In the genomic region with DNA sequence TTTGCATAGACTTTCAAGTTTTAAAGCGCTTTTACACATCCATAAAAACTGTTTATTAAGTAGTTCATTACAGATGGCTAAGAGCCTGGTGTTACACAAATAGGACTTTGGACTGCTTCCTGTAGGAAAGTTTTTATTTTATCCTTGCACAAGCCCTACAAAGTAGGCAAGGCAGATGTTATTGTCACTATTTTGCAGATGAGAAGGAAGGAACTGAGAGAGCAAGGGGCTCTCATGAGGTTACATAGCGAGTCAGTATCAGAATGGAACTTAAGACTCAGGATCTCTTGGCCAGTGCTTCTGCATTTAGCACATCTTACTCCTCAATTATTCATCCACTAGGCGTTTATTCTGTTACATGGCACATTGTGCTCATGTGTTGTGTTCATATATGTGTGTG, we compare ENCODE assay signal across 23 cellular contexts. TPM values are rescaled to one million over a fixed set of nuclear protein-coding genes. Genes with fewer than 3 reads are reported as not detected.
DNase-seq lines count a peak whose midpoint lies in the region; ATAC-seq and TF ChIP-seq lines count a peak whose summit lies in the region.
"Had no signal": no experiment of that assay in that cellular context is flagged by ENCODE, and none has a peak within 500 bp of the region (broad histone marks: within the 10 kb centered on the region; RNA-seq: fewer than 3 reads in every experiment).

No MANE protein-coding gene starts in this region.

- peaks cover 7 to 8% of the 10 kb centered on the region in 2 donors for H3K4me1 ChIP-seq in muscle layer of duodenum (ENCODE audit: control insufficient read depth in 1 of 2, insufficient read depth in 2 of 2, low read length in 2 of 2)
- H3K4me1 ChIP-seq in osteoblast (ENCODE audit: insufficient read depth, low read length), result peaks cover 8% of the 10 kb centered on the region

- 67 to 73% methylated on average over 3 of the region's 3 CpGs for WGBS in lower leg skin, 2 donors

- H3K27me3 ChIP-seq in muscle layer of duodenum (ENCODE audit: low read depth, low read length), result no peaks in the 10 kb centered on the region
- H3K27me3 ChIP-seq in osteoblast (ENCODE audit: insufficient read depth, low read length), result peaks cover 16% of the 10 kb centered on the region
- H3K27me3 ChIP-seq: esophagus muscularis mucosa, suprapubic skin had no signal

- H3K9me3 ChIP-seq in SK-N-MC (ENCODE audit: low read depth, low read length) (no peaks in the 10 kb centered on the region), muscle layer of duodenum (ENCODE audit: control insufficient read depth in 1 of 2, low read length in 2 of 2) (no peaks in the 10 kb centered on the region), osteoblast (ENCODE audit: low read depth, low read length) (no peaks in the 10 kb centered on the region)
- H3K9me3 ChIP-seq: esophagus muscularis mucosa, HAP-1, suprapubic skin had no signal

- no peak for TF ChIP-seq POLR2A in lower leg skin (IDR thresholded peaks at IDR 0.05)

- no peak overlapping the region for H3K27ac ChIP-seq in SK-N-MC
- H3K27ac ChIP-seq in muscle layer of duodenum (ENCODE audit: low read length), result peak overlapping the region; percentile 25
- H3K27ac ChIP-seq in osteoblast (ENCODE audit: low read depth, low read length), result no peak overlapping the region
- H3K27ac ChIP-seq: esophagus muscularis mucosa, suprapubic skin had no signal

- peaks cover 10% of the 10 kb centered on the region for H4K20me1 ChIP-seq in osteoblast (ENCODE audit: insufficient read depth, low read length)

- H3K4me2 ChIP-seq in osteoblast (ENCODE audit: insufficient read depth, low read length), result no peak overlapping the region

- peak; percentile 23 for ATAC-seq in HG02885 (IDR thresholded peaks at IDR 0.05; ENCODE audit: poor library complexity, unreplicated experiment)
- no peak for ATAC-seq in HG02840 (IDR thresholded peaks at IDR 0.05; ENCODE audit: low FRiP score, unreplicated experiment)
- no peak for ATAC-seq in GM18868 (IDR thresholded peaks at IDR 0.05; ENCODE audit: unreplicated experiment)
- ATAC-seq: naive thymus-derived CD8-positive, alpha-beta T cell had no signal

- H3K36me3 ChIP-seq in SK-N-MC (ENCODE audit: insufficient read depth, low read length) (no peaks in the 10 kb centered on the region), muscle layer of duodenum (ENCODE audit: control insufficient read depth in 1 of 2, insufficient read depth in 2 of 2, low read length in 2 of 2) (no peaks in the 10 kb centered on the region), osteoblast (ENCODE audit: insufficient read depth, low read length) (no peaks in the 10 kb centered on the region)
- H3K36me3 ChIP-seq: esophagus muscularis mucosa, HAP-1, suprapubic skin had no signal

- DNase-seq in SK-N-MC (ENCODE audit: low read depth, low spot score) (no peak), osteoblast (ENCODE audit: insufficient read length, low spot score, missing footprints) (no peak), lower leg skin (ENCODE audit: low spot score in 2 of 2) (no peak)
- DNase-seq: activated CD4-positive, alpha-beta T cell treated with anti-CD3 and anti-CD28 coated beads, Interleukin-2, amount 10 ng/mL, durations not matched to agents 7 days and 5 days; activated CD8-positive, alpha-beta memory T cell treated with anti-CD3 and anti-CD28 coated beads, Interleukin-2, amount 50 U/mL, for 48 hours; activated gamma-delta T cell treated with Interleukin-2 at 50 U/mL for 16 hours; anterior cingulate cortex; effector CD4-positive, alpha-beta T cell; GDM1; head of caudate nucleus; immature natural killer cell; naive thymus-derived CD8-positive, alpha-beta T cell; NCI-H1436; NCI-H774; stimulated activated CD4-positive, alpha-beta T cell treated with anti-CD3 and anti-CD28 coated beads, Interleukin-4, amount 100 ng/mL, for 24 hours had no signal

- intact Hi-C loops in lower leg skin (cut with DNase I; ENCODE audit: low total_unique reads), result no loop called here

- H3K4me3 ChIP-seq in GM08714 (ENCODE audit: low read length) (peak overlapping the region; percentile 14; the same call in 1 of the 2 replicates), SK-N-MC (peak overlapping the region; percentile 3; the same call in 1 of the 2 replicates), muscle layer of duodenum (ENCODE audit: low read depth in 1 of 2, low read length in 2 of 2) (no peak overlapping the region), osteoblast (ENCODE audit: insufficient read depth, low read length) (no peak overlapping the region), lower leg skin (ENCODE audit: low read depth, poor library complexity, severe bottlenecking) (no peak overlapping the region)
- H3K4me3 ChIP-seq: esophagus muscularis mucosa, HAP-1, suprapubic skin had no signal

- no peak for TF ChIP-seq CTCF in osteoblast (IDR thresholded peaks at IDR 0.05; ENCODE audit: extremely low read depth, low read depth, low read length)
- no peak for TF ChIP-seq CTCF in lower leg skin (IDR thresholded peaks at IDR 0.05)

- no peak overlapping the region for H3K9ac ChIP-seq in SK-N-MC (ENCODE audit: insufficient read length)

- no peak overlapping the region for H2AFZ ChIP-seq in osteoblast (ENCODE audit: low read length)

- H3K79me2 ChIP-seq in osteoblast (ENCODE audit: insufficient read depth, low read length), result peaks cover 17% of the 10 kb centered on the region

RNA-seq across cellular contexts. Expression of a gene that starts 2.6 kb away (rescaled TPM):
- total RNA-seq in osteoblast (38.0 and 40.1 TPM in 2 replicates), lower leg skin (10 to 100 TPM; 40.0 to 62.4 (median 52.4) TPM)

RNA-seq across cellular contexts. Expression of a gene that starts 46.8 kb away (rescaled TPM):
- total RNA-seq in osteoblast (52.1 and 54.8 TPM in 2 replicates), lower leg skin (1 to 10 TPM; 1.4 to 4.7 (median 3.2) TPM)

Comparison
In these comparisons a context has a peak if more than half of its experiments do, and no peak if none do; other contexts are left out.
1. H3K4me3 ChIP-seq: peak in GM08714 (single experiment) and SK-N-MC (single experiment); none in muscle layer of duodenum (0 of 2), osteoblast (single experiment) and lower leg skin (single experiment).